ENCODE assay signal across 8 cellular contexts in the genomic region with DNA sequence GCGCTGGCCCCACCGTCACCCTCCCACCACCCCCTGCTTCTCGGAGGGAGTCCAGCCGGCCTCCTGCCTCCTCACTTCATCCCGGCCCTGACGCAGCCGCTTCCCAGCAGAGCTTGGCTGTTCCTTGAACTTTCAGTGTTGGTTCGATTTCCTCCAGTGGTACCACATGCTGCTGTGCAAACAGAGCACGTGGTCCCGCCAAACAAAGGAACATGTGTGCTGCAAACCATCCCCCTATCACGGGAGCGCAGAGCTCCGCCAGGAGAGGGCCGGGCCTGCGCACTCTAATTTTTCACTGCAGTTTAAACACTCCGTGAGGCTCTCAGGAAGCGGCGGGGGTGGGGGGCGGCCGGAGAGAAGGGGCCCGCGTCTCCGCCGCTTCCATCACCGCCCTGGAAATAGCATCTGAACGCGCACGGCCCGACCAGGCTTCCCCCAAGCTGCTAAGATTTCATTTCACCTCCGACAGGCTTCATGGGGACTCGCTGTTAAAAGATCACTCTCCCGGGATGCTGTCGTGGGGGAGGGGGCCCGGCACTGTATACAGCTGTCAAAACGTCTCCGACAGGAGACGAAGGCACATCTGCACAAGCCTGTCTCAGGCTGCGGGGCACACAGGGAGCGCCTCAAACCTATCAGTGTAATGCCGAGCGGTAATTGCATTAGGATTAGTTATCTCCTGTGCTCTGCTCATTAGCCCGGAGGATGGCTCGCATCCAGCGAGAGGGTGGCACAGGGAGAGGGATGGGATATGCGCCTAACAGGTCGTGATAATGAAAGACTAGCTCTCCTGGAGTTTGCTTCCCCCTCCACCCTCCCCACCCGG.
DNase-seq lines count a peak whose midpoint lies in the region; ATAC-seq, FAIRE-seq and TF ChIP-seq lines count a peak whose summit lies in the region.

No MANE protein-coding gene starts in this region.

- FAIRE-seq in GM19239 (lab: Jason Lieb, UNC) = no peak

- peak overlapping the region; percentile 85 to 93 for H3K27ac ChIP-seq in ascending aorta

- DNase-seq in AG20443 (ENCODE audit: low spot score) (peak; percentile 89), NCI-H1105 treated with DMSO at 0.1 percent for 48 hours (lab: John Stamatoyannopoulos, UW) (peak; percentile 88), ascending aorta (ENCODE audit: low spot score in 2 of 2) (peak; percentile 77 to 89), hepatic stellate cell (ENCODE audit: low spot score) (peak; percentile 53), posterior cingulate gyrus (peak; percentile 88 to 98 (median 93)), GM19240 (ENCODE audit: insufficient read length, low spot score) (no peak), GM19239 (ENCODE audit: insufficient read length, low spot score) (no peak)

- no peaks in the 10 kb centered on the region for H3K27me3 ChIP-seq in ascending aorta

- intact Hi-C loops in ascending aorta (cut with DNase I) (loop anchor here (1.0 to 5.0 kb wide), 3 partner anchors 20 to 380 kb away; no protein-coding TSS in a partner anchor), posterior cingulate gyrus (cut with DNase I) (loop anchor here (1.0 to 10.0 kb wide), 5 partner anchors 26 to 378 kb away; no protein-coding TSS in a partner anchor)

- ATAC-seq in HG03025 (IDR thresholded peaks at IDR 0.05; ENCODE audit: low FRiP score, unreplicated experiment) = no peak

- no peaks in the 10 kb centered on the region for H3K9me3 ChIP-seq in ascending aorta

- TF ChIP-seq CTCF in ascending aorta (IDR thresholded peaks at IDR 0.05) = peak in 2 of 3 experiments; percentile 9 to 14

- peak overlapping the region; percentile 64 to 79 for H3K4me3 ChIP-seq in ascending aorta

- no peaks in the 10 kb centered on the region for H3K36me3 ChIP-seq in ascending aorta

- no peaks in the 10 kb centered on the region for H3K4me1 ChIP-seq in ascending aorta

Comparison
In these comparisons a context has a peak if more than half of its experiments do, and no peak if none do; other contexts are left out.
1. DNase-seq: peak in AG20443 (single experiment), NCI-H1105 treated with DMSO at 0.1 percent for 48 hours (single experiment), ascending aorta (2 of 2), hepatic stellate cell (single experiment) and posterior cingulate gyrus (10 of 10); none in GM19240 (single experiment) and GM19239 (single experiment).